Comparison of ENCODE assay signal across 1 cellular context in the genomic region with DNA sequence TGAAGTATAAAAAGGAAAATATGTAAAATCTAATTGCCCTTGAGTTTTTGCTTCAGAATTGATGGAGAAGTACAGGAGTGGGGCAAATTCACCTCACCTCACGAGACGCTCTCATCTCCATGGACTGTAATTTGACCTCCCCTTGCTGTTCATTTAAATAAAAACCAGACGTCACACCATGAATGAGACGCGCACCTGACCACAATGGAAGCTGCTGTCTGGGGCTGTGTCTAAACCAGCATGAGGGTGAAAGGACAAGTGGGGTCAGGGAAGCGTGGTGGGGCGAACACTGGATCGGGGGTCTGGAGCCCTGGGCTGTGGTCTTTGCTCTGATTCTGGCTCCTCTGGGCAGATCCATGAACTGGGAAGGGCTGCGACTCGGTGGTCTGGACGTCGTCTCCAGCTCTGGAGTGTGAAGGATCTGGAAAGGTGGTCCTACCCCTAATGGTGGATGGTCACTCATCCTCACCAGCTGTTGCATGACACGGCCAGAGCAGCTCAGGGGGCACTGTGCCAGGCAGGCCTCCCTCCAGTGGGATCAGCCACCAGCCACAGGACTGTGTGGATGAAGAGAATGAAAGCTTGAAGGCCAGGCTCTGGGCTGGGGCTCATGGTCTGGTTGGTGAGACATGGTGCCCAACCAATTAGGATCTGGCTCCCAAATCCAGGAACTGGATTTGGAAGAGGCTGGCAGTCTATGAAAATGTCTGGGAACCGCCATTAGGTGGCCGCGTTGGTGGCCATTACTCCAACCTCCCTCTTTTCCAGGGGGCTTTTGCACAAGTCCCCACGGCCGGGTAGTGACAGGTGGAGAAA.
TF ChIP-seq lines count a peak whose summit lies in the region.

No MANE protein-coding gene starts in this region.

TF ChIP-seq in K562, 482 proteins besides CTCF, POLR2A, EP300 and RAD21 (continued from another document):
- TF ChIP-seq RBM39 (optimal IDR thresholded peaks at IDR 0.05; ENCODE audit: low read depth, low read length), result no peak
- TF ChIP-seq, protein P1, sequence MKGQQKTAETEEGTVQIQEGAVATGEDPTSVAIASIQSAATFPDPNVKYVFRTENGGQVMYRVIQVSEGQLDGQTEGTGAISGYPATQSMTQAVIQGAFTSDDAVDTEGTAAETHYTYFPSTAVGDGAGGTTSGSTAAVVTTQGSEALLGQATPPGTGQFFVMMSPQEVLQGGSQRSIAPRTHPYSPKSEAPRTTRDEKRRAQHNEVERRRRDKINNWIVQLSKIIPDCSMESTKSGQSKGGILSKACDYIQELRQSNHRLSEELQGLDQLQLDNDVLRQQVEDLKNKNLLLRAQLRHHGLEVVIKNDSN (CRISPR knock-in tag; IDR thresholded peaks at IDR 0.05), result no peak
